8 cellular contexts compared by ENCODE assay signal in the genomic region with DNA sequence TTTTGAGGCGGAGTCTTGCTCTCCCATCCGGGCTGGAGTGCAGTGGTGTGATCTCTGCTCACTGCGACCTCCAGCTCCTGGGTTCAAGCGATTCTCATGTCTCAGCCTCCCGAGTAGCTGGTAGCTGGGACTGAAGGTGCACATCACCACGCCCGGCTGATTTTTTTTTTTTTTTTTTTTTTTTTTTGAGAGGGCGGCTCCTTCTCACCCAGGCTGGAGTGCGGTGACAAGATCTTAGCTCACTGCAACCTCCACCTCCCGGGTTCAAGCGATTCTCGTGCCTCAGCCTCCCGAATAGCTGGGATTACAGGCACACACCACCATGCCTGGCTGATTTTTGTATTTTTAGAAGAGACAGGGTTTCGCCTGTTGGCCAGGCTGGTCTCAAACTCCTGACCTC. TPM values are rescaled to one million over a fixed set of nuclear protein-coding genes. Genes with fewer than 3 reads are reported as not detected.
DNase-seq lines count a peak whose midpoint lies in the region; ATAC-seq, FAIRE-seq and TF ChIP-seq lines count a peak whose summit lies in the region.
"Not testable (repeated sequence)": the region's sequence is repeated elsewhere in the genome, so short reads cannot be mapped to it uniquely, and the experiment has no call there.

No MANE protein-coding gene starts in this region.

- peaks cover 16% of the 10 kb centered on the region for H3K27me3 Mint-ChIP-seq in CD4-positive, CD25-positive, alpha-beta regulatory T cell
- not testable (repeated sequence) for H3K27me3 Mint-ChIP-seq in activated CD4-positive, alpha-beta memory T cell treated with anti-CD3 and anti-CD28 coated beads, Interleukin-2, amount 10 ng/mL, durations not matched to agents 7 days and 5 days; astrocyte (ENCODE audit: low read depth, unreplicated experiment); natural killer cell treated with Interleukin-12 subunit alpha and Interleukin-12 subunit beta and Interleukin-15 and Interleukin-18, amount 100 ng/mL, for 72 hours

- not testable (repeated sequence) for TF ChIP-seq EP300 in suprapubic skin (IDR thresholded peaks at IDR 0.05)

- H4K20me1 ChIP-seq in PC-9 (ENCODE audit: insufficient read depth), result peaks cover 82% of the 10 kb centered on the region
- peaks cover 84% of the 10 kb centered on the region for H4K20me1 ChIP-seq in astrocyte (ENCODE audit: insufficient read depth, low read length)
- H4K20me1 ChIP-seq in fibroblast of lung (ENCODE audit: control insufficient read depth, extremely low read depth, insufficient read depth, low read length), result peaks cover 15% of the 10 kb centered on the region

- peaks cover 41 to 85% (median 63%) of the 10 kb centered on the region in 4 donors for H3K4me1 Mint-ChIP-seq in CD4-positive, CD25-positive, alpha-beta regulatory T cell
- H3K4me1 Mint-ChIP-seq in activated CD4-positive, alpha-beta memory T cell treated with anti-CD3 and anti-CD28 coated beads, Interleukin-2, amount 10 ng/mL, durations not matched to agents 7 days and 5 days, result peaks cover 68% of the 10 kb centered on the region
- peaks cover 44% of the 10 kb centered on the region for H3K4me1 Mint-ChIP-seq in astrocyte (ENCODE audit: low read depth, unreplicated experiment)
- peaks cover 45 to 61% of the 10 kb centered on the region in 2 donors for H3K4me1 Mint-ChIP-seq in natural killer cell treated with Interleukin-12 subunit alpha and Interleukin-12 subunit beta and Interleukin-15 and Interleukin-18, amount 100 ng/mL, for 72 hours (ENCODE audit: low read depth in 2 of 2)

- H3K9me2 ChIP-seq in PC-9 (ENCODE audit: insufficient read depth), result not testable (repeated sequence)

- peaks cover 92% of the 10 kb centered on the region for H3K79me2 ChIP-seq in PC-9 (ENCODE audit: low read depth)
- H3K79me2 ChIP-seq in astrocyte (ENCODE audit: insufficient read depth, low read length), result peaks cover 91% of the 10 kb centered on the region
- peaks cover 90% of the 10 kb centered on the region for H3K79me2 ChIP-seq in fibroblast of lung (ENCODE audit: control insufficient read depth, insufficient read depth, low read length)

- peak overlapping the region; percentile 67 for H3K4me3 ChIP-seq in CD4-positive, CD25-positive, alpha-beta regulatory T cell (ENCODE audit: low read depth, low read length)
- not testable (repeated sequence) for H3K4me3 ChIP-seq in PC-9; astrocyte (ENCODE audit: insufficient read depth, low read depth, low read length)
- H3K4me3 ChIP-seq in fibroblast of lung (replicated peaks in 1 of 4; ENCODE audit: control extremely low read depth in 1 of 4, insufficient read depth in 1 of 4, low read depth in 3 of 4, low read length in 4 of 4) (peak overlapping the region in 2 of 4 experiments; percentile 64 to 95), suprapubic skin (peak overlapping the region; percentile 77)

- intact Hi-C loops in PC-9 (cut with micrococcal nuclease; ENCODE audit: unreplicated experiment), result not testable (repeated sequence)

- not testable (repeated sequence) for BruUV-seq in PC-9 (replicated peaks; lab: Mats Ljungman, UMichigan)

- not testable (repeated sequence) for H3K9ac ChIP-seq in astrocyte (ENCODE audit: low read length); fibroblast of lung (ENCODE audit: insufficient read depth, low read length)

- H3K27ac ChIP-seq in CD4-positive, CD25-positive, alpha-beta regulatory T cell (ENCODE audit: insufficient read depth, low read length, poor library complexity, severe bottlenecking), result peak overlapping the region; percentile 25
- not testable (repeated sequence) for H3K27ac ChIP-seq in PC-9; astrocyte (ENCODE audit: low read depth, low read length); fibroblast of lung (ENCODE audit: insufficient read depth, low read length); suprapubic skin

- TF ChIP-seq POLR2A in suprapubic skin (IDR thresholded peaks at IDR 0.05), result not testable (repeated sequence)

- peaks cover 49% of the 10 kb centered on the region for H3F3A ChIP-seq in PC-9 (ENCODE audit: insufficient read depth, low read depth)

- not testable (repeated sequence) for H3K9me3 ChIP-seq in CD4-positive, CD25-positive, alpha-beta regulatory T cell (ENCODE audit: control insufficient read depth in 2 of 2, low read length in 2 of 2); PC-9 (ENCODE audit: insufficient read depth, low read depth); astrocyte (ENCODE audit: insufficient read depth, low read depth, low read length); fibroblast of lung (ENCODE audit: control insufficient read depth, insufficient read depth, low read depth, low read length); suprapubic skin

- H3K36me3 ChIP-seq in CD4-positive, CD25-positive, alpha-beta regulatory T cell (ENCODE audit: control insufficient read depth, insufficient read depth, low read length), result peaks cover 24% of the 10 kb centered on the region
- H3K36me3 ChIP-seq in PC-9 (ENCODE audit: low read depth), result peaks cover 28% of the 10 kb centered on the region
- not testable (repeated sequence) for H3K36me3 ChIP-seq in astrocyte (ENCODE audit: insufficient read depth, low read length); fibroblast of lung (ENCODE audit: control insufficient read depth, insufficient read depth, low read length); suprapubic skin

- peaks cover 22% of the 10 kb centered on the region for H3K36me3 Mint-ChIP-seq in CD4-positive, CD25-positive, alpha-beta regulatory T cell
- peaks cover 50% of the 10 kb centered on the region for H3K36me3 Mint-ChIP-seq in activated CD4-positive, alpha-beta memory T cell treated with anti-CD3 and anti-CD28 coated beads, Interleukin-2, amount 10 ng/mL, durations not matched to agents 7 days and 5 days (ENCODE audit: low read depth)
- not testable (repeated sequence) for H3K36me3 Mint-ChIP-seq in astrocyte (ENCODE audit: low read depth, unreplicated experiment)
- H3K36me3 Mint-ChIP-seq in natural killer cell treated with Interleukin-12 subunit alpha and Interleukin-12 subunit beta and Interleukin-15 and Interleukin-18, amount 100 ng/mL, for 72 hours, result peaks cover 14% of the 10 kb centered on the region

- 86% methylated on average over 14 of the region's 14 CpGs for WGBS in suprapubic skin

- H3K4me3 Mint-ChIP-seq in CD4-positive, CD25-positive, alpha-beta regulatory T cell, result peak overlapping the region; percentile 81 to 100 (median 98)
- peak overlapping the region; percentile 94 for H3K4me3 Mint-ChIP-seq in activated CD4-positive, alpha-beta memory T cell treated with anti-CD3 and anti-CD28 coated beads, Interleukin-2, amount 10 ng/mL, durations not matched to agents 7 days and 5 days
- not testable (repeated sequence) for H3K4me3 Mint-ChIP-seq in astrocyte (ENCODE audit: unreplicated experiment)
- peak overlapping the region; percentile 93 for H3K4me3 Mint-ChIP-seq in natural killer cell treated with Interleukin-12 subunit alpha and Interleukin-12 subunit beta and Interleukin-15 and Interleukin-18, amount 100 ng/mL, for 72 hours

- FAIRE-seq in astrocyte (lab: Jason Lieb, UNC), result not testable (repeated sequence)

- H3K4me2 ChIP-seq in PC-9 (peak overlapping the region; percentile 46), astrocyte (ENCODE audit: low read length) (peak overlapping the region; percentile 84), fibroblast of lung (ENCODE audit: extremely low read depth, insufficient read depth, low read length) (peak overlapping the region; percentile 87)

- not testable (repeated sequence) for TF ChIP-seq CTCF in PC-9 (conservative IDR thresholded peaks at IDR 0.05); astrocyte (IDR thresholded peaks at IDR 0.05; ENCODE audit: insufficient read depth, low read depth, low read length); fibroblast of lung (conservative IDR thresholded peaks at IDR 0.05 in 1 of 2, IDR thresholded peaks at IDR 0.05 in 1 of 2; ENCODE audit: low read depth in 1 of 2, low read length in 2 of 2); suprapubic skin (IDR thresholded peaks at IDR 0.05)

- H3K27me3 ChIP-seq in CD4-positive, CD25-positive, alpha-beta regulatory T cell (ENCODE audit: control insufficient read depth, insufficient read depth, low read length); PC-9 (ENCODE audit: insufficient read depth, low read depth); astrocyte (ENCODE audit: insufficient read depth, low read length); fibroblast of lung (ENCODE audit: control insufficient read depth, insufficient read depth, low read length); suprapubic skin: not testable (repeated sequence)

- DNase-seq in CD4-positive, CD25-positive, alpha-beta regulatory T cell, result peak in 1 of 3 donors; percentile 61
- DNase-seq in HEK293T (ENCODE audit: extremely low spot score); PC-9; astrocyte (ENCODE audit: low read depth); fibroblast of lung (ENCODE audit: low read depth in 2 of 2); natural killer cell treated with Interleukin-12 subunit alpha and Interleukin-12 subunit beta and Interleukin-15 and Interleukin-18, amount 100 ng/mL, for 72 hours (ENCODE audit: low spot score); suprapubic skin (ENCODE audit: low spot score in 2 of 2): not testable (repeated sequence)
- peak; percentile 32 for DNase-seq in activated CD4-positive, alpha-beta memory T cell treated with anti-CD3 and anti-CD28 coated beads, Interleukin-2, amount 10 ng/mL, durations not matched to agents 7 days and 5 days

- H3K27ac Mint-ChIP-seq in CD4-positive, CD25-positive, alpha-beta regulatory T cell, result peak overlapping the region in 1 of 3 donors; percentile 48
- H3K27ac Mint-ChIP-seq in activated CD4-positive, alpha-beta memory T cell treated with anti-CD3 and anti-CD28 coated beads, Interleukin-2, amount 10 ng/mL, durations not matched to agents 7 days and 5 days, result peak overlapping the region; percentile 35
- peak overlapping the region; percentile 6 for H3K27ac Mint-ChIP-seq in astrocyte (ENCODE audit: unreplicated experiment)
- not testable (repeated sequence) for H3K27ac Mint-ChIP-seq in natural killer cell treated with Interleukin-12 subunit alpha and Interleukin-12 subunit beta and Interleukin-15 and Interleukin-18, amount 100 ng/mL, for 72 hours

- ATAC-seq in CD4-positive, CD25-positive, alpha-beta regulatory T cell (ENCODE audit: low read depth in 2 of 2); natural killer cell treated with Interleukin-12 subunit alpha and Interleukin-12 subunit beta and Interleukin-15 and Interleukin-18, amount 100 ng/mL, for 72 hours: not testable (repeated sequence)

- peaks cover 69% of the 10 kb centered on the region for H3K4me1 ChIP-seq in CD4-positive, CD25-positive, alpha-beta regulatory T cell (ENCODE audit: control insufficient read depth, insufficient read depth, low read length, poor library complexity, severe bottlenecking)
- peaks cover 58% of the 10 kb centered on the region for H3K4me1 ChIP-seq in PC-9 (replicated peaks; ENCODE audit: insufficient read depth)
- H3K4me1 ChIP-seq in astrocyte (ENCODE audit: insufficient read depth, low read length), result peaks cover 42% of the 10 kb centered on the region
- H3K4me1 ChIP-seq in fibroblast of lung (ENCODE audit: control insufficient read depth, extremely low read depth, insufficient read depth, low read length), result peaks cover 10% of the 10 kb centered on the region
- H3K4me1 ChIP-seq in suprapubic skin, result peaks cover 69% of the 10 kb centered on the region

- POLR2A ChIA-PET in HEK293T (lab: Yijun Ruan, JAX); PC-9 (lab: Charles Lee; ENCODE audit: unreplicated experiment): not testable (repeated sequence)
- POLR2A ChIA-PET in activated CD4-positive, alpha-beta memory T cell treated with anti-CD3 and anti-CD28 coated beads, Interleukin-2, amount 10 ng/mL, durations not matched to agents 7 days and 5 days (lab: Charles Lee), result interaction anchor here (1.2 to 3.2 kb wide), 3 partner anchors 9 to 32 kb away, joined by 3 to 10 read pairs (median 3); no protein-coding TSS in a partner anchor

- H3K9me3 Mint-ChIP-seq in CD4-positive, CD25-positive, alpha-beta regulatory T cell; activated CD4-positive, alpha-beta memory T cell treated with anti-CD3 and anti-CD28 coated beads, Interleukin-2, amount 10 ng/mL, durations not matched to agents 7 days and 5 days; astrocyte (ENCODE audit: unreplicated experiment); natural killer cell treated with Interleukin-12 subunit alpha and Interleukin-12 subunit beta and Interleukin-15 and Interleukin-18, amount 100 ng/mL, for 72 hours: not testable (repeated sequence)

- CTCF ChIA-PET in HEK293T (lab: Yijun Ruan, JAX), result interaction anchor here (0.9 kb wide), 1 partner anchor 122 kb away, joined by 5 read pairs; no protein-coding TSS in a partner anchor
- CTCF ChIA-PET in PC-9 (lab: Charles Lee); activated CD4-positive, alpha-beta memory T cell treated with anti-CD3 and anti-CD28 coated beads, Interleukin-2, amount 10 ng/mL, durations not matched to agents 7 days and 5 days (lab: Charles Lee): not testable (repeated sequence)

- not testable (repeated sequence) for H2AFZ ChIP-seq in PC-9; astrocyte (ENCODE audit: low read depth, low read length); fibroblast of lung (ENCODE audit: low read length)

RNA-seq across cellular contexts. Expression of a gene that starts 4.3 kb away (rescaled TPM):
- total RNA-seq in CD4-positive, CD25-positive, alpha-beta regulatory T cell, result 402 TPM
- 100 to 1,000 TPM; 271 to 324 (median 292) TPM for polyA plus RNA-seq in CD4-positive, CD25-positive, alpha-beta regulatory T cell
- total RNA-seq in PC-9 (2021), result 240 and 282 TPM in 2 replicates
- 100 to 1,000 TPM; 278 to 280 TPM for total RNA-seq in activated CD4-positive, alpha-beta memory T cell treated with anti-CD3 and anti-CD28 coated beads, Interleukin-2, amount 10 ng/mL, durations not matched to agents 7 days and 5 days
- 398 and 411 TPM in 2 replicates for total RNA-seq in astrocyte
- 268 and 345 TPM in 2 replicates for total RNA-seq in fibroblast of lung
- polyA plus RNA-seq in fibroblast of lung, result 616 and 710 TPM in 2 replicates
- 400 and 554 TPM in 2 replicates for polyA plus RNA-seq in fibroblast of lung (2012)
- polyA minus RNA-seq in fibroblast of lung (ENCODE audit: low replicate concordance), result 36.7 and 38.4 TPM in 2 replicates
- 100 to 1,000 TPM; 134 to 226 TPM for total RNA-seq in natural killer cell treated with Interleukin-12 subunit alpha and Interleukin-12 subunit beta and Interleukin-15 and Interleukin-18, amount 100 ng/mL, for 72 hours
- total RNA-seq in suprapubic skin, result 100 to 1,000 TPM; 103 to 149 (median 127) TPM
